Comparison of ENCODE assay signal across 28 cellular contexts in genomic region chr1:36198641-36199040, GRCh38.
"Had no signal": no experiment of that assay in that cellular context is flagged by ENCODE, and none has a peak within 500 bp of the region (broad histone marks: within the 10 kb centered on the region; RNA-seq: fewer than 3 reads in every experiment).

No MANE protein-coding gene starts in this region.

- H3K9me3 ChIP-seq: adrenal gland, body of pancreas, colonic mucosa had no signal

- H3K27ac Mint-ChIP-seq: activated CD4-positive, alpha-beta memory T cell treated with anti-CD3 and anti-CD28 coated beads for 36 hours; activated CD4-positive, alpha-beta T cell treated with anti-CD3 and anti-CD28 coated beads for 36 hours; activated CD4-positive, alpha-beta T cell treated with anti-CD3 and anti-CD28 coated beads, Interleukin-2, amount 10 ng/mL, durations not matched to agents 24 days and 14 days; activated CD8-positive, alpha-beta memory T cell treated with anti-CD3 and anti-CD28 coated beads, Interleukin-2, amount 10 ng/mL, durations not matched to agents 7 days and 5 days; activated CD8-positive, alpha-beta T cell treated with anti-CD3 and anti-CD28 coated beads, Interleukin-2, amount 10 ng/mL, durations not matched to agents 7 days and 5 days; activated naive CD4-positive, alpha-beta T cell treated with anti-CD3 and anti-CD28 coated beads for 36 hours; activated naive CD4-positive, alpha-beta T cell treated with anti-CD3 and anti-CD28 coated beads, Interleukin-2, amount 50 U/mL, for 24 hours; activated naive CD8-positive, alpha-beta T cell treated with anti-CD3 and anti-CD28 coated beads for 36 hours; activated naive CD8-positive, alpha-beta T cell treated with anti-CD3 and anti-CD28 coated beads, Interleukin-2, amount 50 U/mL, for 24 hours; activated T-helper 1 cell treated with anti-CD3 and anti-CD28 coated beads, Interleukin-12 subunit alpha, Interleukin-12 subunit beta, Interleukin-2, Interleukin-4 antibody, amounts not matched to agents 30 ng/mL and 10 ng/mL and 1 ng/mL, durations not matched to agents 14 hours and 24 hours and 36 hours; activated T-helper 2 cell treated with anti-CD3 and anti-CD28 coated beads, Interferon-gamma antibody, Interleukin-2, Interleukin-4, amounts not matched to agents 10 μg/mL and 5 μg/mL and 100 μg/mL, durations not matched to agents 14 hours and 24 hours and 36 hours had no signal

- H3K4me3 ChIP-seq: adrenal gland, body of pancreas, colonic mucosa had no signal

- H3K36me3 ChIP-seq: adrenal gland, colonic mucosa had no signal

- H3K9me3 Mint-ChIP-seq: activated CD4-positive, alpha-beta memory T cell treated with anti-CD3 and anti-CD28 coated beads for 36 hours; activated CD4-positive, alpha-beta T cell treated with anti-CD3 and anti-CD28 coated beads, Interleukin-2, amount 10 ng/mL, durations not matched to agents 24 days and 14 days; activated naive CD4-positive, alpha-beta T cell treated with anti-CD3 and anti-CD28 coated beads for 36 hours; activated naive CD4-positive, alpha-beta T cell treated with anti-CD3 and anti-CD28 coated beads, Interleukin-2, amount 50 U/mL, for 24 hours; activated naive CD8-positive, alpha-beta T cell treated with anti-CD3 and anti-CD28 coated beads for 36 hours; activated naive CD8-positive, alpha-beta T cell treated with anti-CD3 and anti-CD28 coated beads, Interleukin-2, amount 50 U/mL, for 24 hours; activated T-helper 1 cell treated with anti-CD3 and anti-CD28 coated beads, Interleukin-12 subunit alpha, Interleukin-12 subunit beta, Interleukin-2, Interleukin-4 antibody, amounts not matched to agents 30 ng/mL and 10 ng/mL and 1 ng/mL, durations not matched to agents 14 hours and 24 hours and 36 hours; activated T-helper 2 cell treated with anti-CD3 and anti-CD28 coated beads, Interferon-gamma antibody, Interleukin-2, Interleukin-4, amounts not matched to agents 10 μg/mL and 5 μg/mL and 100 μg/mL, durations not matched to agents 14 hours and 24 hours and 36 hours had no signal

- H3K4me1 Mint-ChIP-seq: activated CD4-positive, alpha-beta T cell treated with anti-CD3 and anti-CD28 coated beads for 36 hours; activated CD4-positive, alpha-beta T cell treated with anti-CD3 and anti-CD28 coated beads, Interleukin-2, amount 10 ng/mL, durations not matched to agents 24 days and 14 days; activated CD8-positive, alpha-beta memory T cell treated with anti-CD3 and anti-CD28 coated beads, Interleukin-2, amount 10 ng/mL, durations not matched to agents 7 days and 5 days; activated naive CD4-positive, alpha-beta T cell treated with anti-CD3 and anti-CD28 coated beads, Interleukin-2, amount 50 U/mL, for 24 hours; activated naive CD8-positive, alpha-beta T cell treated with anti-CD3 and anti-CD28 coated beads for 36 hours; activated naive CD8-positive, alpha-beta T cell treated with anti-CD3 and anti-CD28 coated beads, Interleukin-2, amount 50 U/mL, for 24 hours had no signal

- H3K27me3 ChIP-seq: adrenal gland, body of pancreas, colonic mucosa had no signal

- H3K27me3 Mint-ChIP-seq: activated CD4-positive, alpha-beta memory T cell treated with anti-CD3 and anti-CD28 coated beads for 36 hours; activated naive CD4-positive, alpha-beta T cell treated with anti-CD3 and anti-CD28 coated beads, Interleukin-2, amount 50 U/mL, for 24 hours; activated naive CD8-positive, alpha-beta T cell treated with anti-CD3 and anti-CD28 coated beads for 36 hours; activated naive CD8-positive, alpha-beta T cell treated with anti-CD3 and anti-CD28 coated beads, Interleukin-2, amount 50 U/mL, for 24 hours had no signal

- DNase-seq: activated CD4-positive, alpha-beta memory T cell treated with anti-CD3 and anti-CD28 coated beads for 36 hours; activated CD4-positive, alpha-beta T cell treated with anti-CD3 and anti-CD28 coated beads for 36 hours; activated CD4-positive, alpha-beta T cell treated with anti-CD3 and anti-CD28 coated beads, Interleukin-2, amount 10 ng/mL, durations not matched to agents 24 days and 14 days; activated CD4-positive, CD25-positive, alpha-beta regulatory T cell; activated CD4-positive, CD25-positive, alpha-beta regulatory T cell treated with anti-CD3 and anti-CD28 coated beads, Interleukin-2, amount 50 U/mL, for 72 hours; activated CD8-positive, alpha-beta memory T cell treated with anti-CD3 and anti-CD28 coated beads, Interleukin-2, amount 10 ng/mL, durations not matched to agents 7 days and 5 days; activated CD8-positive, alpha-beta memory T cell treated with anti-CD3 and anti-CD28 coated beads, Interleukin-2, amount 50 U/mL, for 4 hours; activated CD8-positive, alpha-beta T cell treated with anti-CD3 and anti-CD28 coated beads, Interleukin-2, amount 10 ng/mL, durations not matched to agents 7 days and 5 days; activated effector memory CD4-positive, alpha-beta T cell treated with anti-CD3 and anti-CD28 coated beads, Interleukin-2, amount 50 U/mL, for 16 hours; activated naive CD4-positive, alpha-beta T cell treated with anti-CD3 and anti-CD28 coated beads for 36 hours; activated naive CD8-positive, alpha-beta T cell treated with anti-CD3 and anti-CD28 coated beads for 36 hours; activated naive CD8-positive, alpha-beta T cell treated with anti-CD3 and anti-CD28 coated beads, Interleukin-2, amount 50 U/mL, for 24 hours; activated T-cell treated with anti-CD3 and anti-CD28 coated beads, Interleukin-2, amount 50 U/mL, for 1 hour; activated T-cell treated with anti-CD3 and anti-CD28 coated beads, Interleukin-2, amount 50 U/mL, for 48 hours; adrenal gland; amygdala; aorta; body of pancreas; caudate nucleus; colonic mucosa; effector CD8-positive, alpha-beta T cell; foreskin fibroblast; glutamatergic neuron; T-helper 2 cell had no signal

- H3K27ac ChIP-seq: adrenal gland, colonic mucosa had no signal

- ATAC-seq: activated CD4-positive, alpha-beta T cell treated with anti-CD3 and anti-CD28 coated beads for 36 hours; activated CD8-positive, alpha-beta memory T cell treated with anti-CD3 and anti-CD28 coated beads, Interleukin-2, amount 10 ng/mL, durations not matched to agents 7 days and 5 days; activated CD8-positive, alpha-beta T cell treated with anti-CD3 and anti-CD28 coated beads, Interleukin-2, amount 10 ng/mL, durations not matched to agents 7 days and 5 days; activated naive CD8-positive, alpha-beta T cell treated with anti-CD3 and anti-CD28 coated beads, Interleukin-2, amount 50 U/mL, for 24 hours; body of pancreas; esophagus mucosa had no signal

- H3K4me3 Mint-ChIP-seq: activated CD4-positive, alpha-beta memory T cell treated with anti-CD3 and anti-CD28 coated beads for 36 hours; activated CD4-positive, alpha-beta T cell treated with anti-CD3 and anti-CD28 coated beads for 36 hours; activated CD4-positive, alpha-beta T cell treated with anti-CD3 and anti-CD28 coated beads, Interleukin-2, amount 10 ng/mL, durations not matched to agents 24 days and 14 days; activated CD8-positive, alpha-beta memory T cell treated with anti-CD3 and anti-CD28 coated beads, Interleukin-2, amount 10 ng/mL, durations not matched to agents 7 days and 5 days; activated CD8-positive, alpha-beta T cell treated with anti-CD3 and anti-CD28 coated beads, Interleukin-2, amount 10 ng/mL, durations not matched to agents 7 days and 5 days; activated naive CD4-positive, alpha-beta T cell treated with anti-CD3 and anti-CD28 coated beads for 36 hours; activated naive CD4-positive, alpha-beta T cell treated with anti-CD3 and anti-CD28 coated beads, Interleukin-2, amount 50 U/mL, for 24 hours; activated naive CD8-positive, alpha-beta T cell treated with anti-CD3 and anti-CD28 coated beads for 36 hours; activated naive CD8-positive, alpha-beta T cell treated with anti-CD3 and anti-CD28 coated beads, Interleukin-2, amount 50 U/mL, for 24 hours; activated T-helper 1 cell treated with anti-CD3 and anti-CD28 coated beads, Interleukin-12 subunit alpha, Interleukin-12 subunit beta, Interleukin-2, Interleukin-4 antibody, amounts not matched to agents 30 ng/mL and 10 ng/mL and 1 ng/mL, durations not matched to agents 14 hours and 24 hours and 36 hours had no signal

- H3K36me3 Mint-ChIP-seq: activated CD4-positive, alpha-beta memory T cell treated with anti-CD3 and anti-CD28 coated beads for 36 hours; activated CD8-positive, alpha-beta memory T cell treated with anti-CD3 and anti-CD28 coated beads, Interleukin-2, amount 10 ng/mL, durations not matched to agents 7 days and 5 days; activated naive CD4-positive, alpha-beta T cell treated with anti-CD3 and anti-CD28 coated beads, Interleukin-2, amount 50 U/mL, for 24 hours; activated naive CD8-positive, alpha-beta T cell treated with anti-CD3 and anti-CD28 coated beads for 36 hours had no signal

- H3K4me1 ChIP-seq: colonic mucosa had no signal
